In genomic region chr2:174992886-174993285, GRCh38 we compare ENCODE assay signal across 28 cellular contexts.
"Had no signal": no experiment of that assay in that cellular context is flagged by ENCODE, and none has a peak within 500 bp of the region (broad histone marks: within the 10 kb centered on the region; RNA-seq: fewer than 3 reads in every experiment).

No MANE protein-coding gene starts in this region.

- H3K4me3 Mint-ChIP-seq: naive thymus-derived CD8-positive, alpha-beta T cell; nephron; neural progenitor cell; stimulated activated naive B cell treated with anti-CD40 and anti-IgM and Interleukin-4, amounts not matched to agents 10 μg/mL and 1 μg/mL and 100 μg/mL, for 72 hours had no signal

- H3K4me3 ChIP-seq: left ventricle myocardium inferior, lung, mucosa of descending colon, neural progenitor cell, ovary, prostate gland, skin epidermis, stomach, testis, thyroid gland, transverse colon, upper lobe of right lung had no signal

- H3K9me3 Mint-ChIP-seq: naive thymus-derived CD8-positive, alpha-beta T cell; nephron; stimulated activated naive B cell treated with anti-CD40 and anti-IgM and Interleukin-4, amounts not matched to agents 10 μg/mL and 1 μg/mL and 100 μg/mL, for 72 hours had no signal

- H3K36me3 Mint-ChIP-seq: naive thymus-derived CD8-positive, alpha-beta T cell; stimulated activated naive B cell treated with anti-CD40 and anti-IgM and Interleukin-4, amounts not matched to agents 10 μg/mL and 1 μg/mL and 100 μg/mL, for 72 hours had no signal

- H3K4me1 ChIP-seq: prostate gland, testis, upper lobe of right lung had no signal

- ATAC-seq: mucosa of descending colon; naive thymus-derived CD8-positive, alpha-beta T cell; right cardiac atrium; sciatic nerve; stimulated activated naive B cell treated with anti-CD40 and anti-IgM and Interleukin-4, amounts not matched to agents 10 μg/mL and 1 μg/mL and 100 μg/mL, for 72 hours; stimulated activated naive CD8-positive, alpha-beta T cell treated with anti-CD3 and anti-CD28 coated beads, Interleukin-15, Interleukin-2, amounts not matched to agents 100 U/mL and 50 U/mL, for 24 hours; upper lobe of right lung had no signal

- H3K27ac ChIP-seq: left ventricle myocardium inferior, neutrophil, ovary, prostate gland, skin epidermis, stomach, testis, thyroid gland, transverse colon, upper lobe of right lung had no signal

- DNase-seq: head of caudate nucleus; hippocampal formation; left ventricle myocardium inferior; midbrain; mucosa of descending colon; naive thymus-derived CD8-positive, alpha-beta T cell; occipital lobe; ovary; retina; right cardiac atrium; stimulated activated CD4-positive, alpha-beta T cell treated with anti-CD3 and anti-CD28 coated beads, Interleukin-12 subunit alpha, Interleukin-12 subunit beta, amount 100 ng/mL, for 4 hours; stimulated activated CD4-positive, alpha-beta T cell treated with anti-CD3 and anti-CD28 coated beads, Interleukin-15, amount 100 ng/mL, for 24 hours; stimulated activated CD4-positive, alpha-beta T cell treated with anti-CD3 and anti-CD28 coated beads, Interleukin-2, amount 100 ng/mL, for 24 hours; stimulated activated CD4-positive, alpha-beta T cell treated with anti-CD3 and anti-CD28 coated beads, Interleukin-4, amount 100 ng/mL, for 1 hour; stimulated activated naive B cell treated with anti-CD40 and anti-IgM and Interleukin-4, amounts not matched to agents 10 μg/mL and 1 μg/mL and 100 μg/mL, for 72 hours; stimulated activated naive CD8-positive, alpha-beta T cell treated with anti-CD3 and anti-CD28 coated beads, Interleukin-15, Interleukin-2, amounts not matched to agents 100 U/mL and 50 U/mL, for 24 hours; stomach; testis; thyroid gland; transverse colon; upper lobe of right lung had no signal

- H3K36me3 ChIP-seq: left ventricle myocardium inferior, neural progenitor cell, neutrophil, ovary, prostate gland, stomach, thyroid gland, transverse colon, upper lobe of right lung had no signal

- H3K27ac Mint-ChIP-seq: naive thymus-derived CD8-positive, alpha-beta T cell; nephron; stimulated activated naive B cell treated with anti-CD40 and anti-IgM and Interleukin-4, amounts not matched to agents 10 μg/mL and 1 μg/mL and 100 μg/mL, for 72 hours had no signal

- H2AFZ ChIP-seq: neural progenitor cell had no signal

- H3K27me3 ChIP-seq: neural progenitor cell, ovary, stomach, testis, thyroid gland, transverse colon, upper lobe of right lung had no signal

- H3K9me3 ChIP-seq: left ventricle myocardium inferior, mucosa of descending colon, neutrophil, ovary, prostate gland, stomach, testis, thyroid gland, transverse colon, upper lobe of right lung had no signal
